Comparison of ENCODE assay signal across 23 cellular contexts in the genomic region with DNA sequence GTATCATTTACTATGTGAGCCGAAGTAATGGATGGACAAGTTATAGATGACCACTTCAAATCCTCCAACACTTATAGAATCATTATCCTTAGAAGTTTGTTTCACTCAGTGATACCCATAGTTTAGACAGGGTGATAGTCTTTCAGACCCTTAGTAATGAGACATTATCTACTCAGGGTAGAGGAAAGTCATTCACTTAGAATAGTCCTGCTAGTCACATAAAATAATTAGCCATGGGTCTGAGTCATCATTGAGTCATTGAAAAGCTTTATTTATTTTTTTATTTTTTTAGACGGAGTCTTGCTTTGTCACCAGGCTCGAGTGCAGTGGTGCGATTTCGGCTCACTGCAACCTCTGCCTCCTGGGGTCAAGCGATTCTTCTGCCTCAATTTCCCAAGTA.
DNase-seq lines count a peak whose midpoint lies in the region; ATAC-seq and TF ChIP-seq lines count a peak whose summit lies in the region.
"Had no signal": no experiment of that assay in that cellular context is flagged by ENCODE, and none has a peak within 500 bp of the region (broad histone marks: within the 10 kb centered on the region; RNA-seq: fewer than 3 reads in every experiment).

No MANE protein-coding gene starts in this region.

- H3K79me2 ChIP-seq in PC-9 (ENCODE audit: low read depth): no peaks in the 10 kb centered on the region

- no peaks in the 10 kb centered on the region for H3K4me1 ChIP-seq in PC-9 (replicated peaks; ENCODE audit: insufficient read depth)
- no peaks in the 10 kb centered on the region for H3K4me1 ChIP-seq in BE2C
- H3K4me1 ChIP-seq: thyroid gland had no signal

- no peak for ATAC-seq in Right ventricle myocardium superior (ENCODE audit: poor library complexity)
- ATAC-seq: left lobe of liver; mucosa of descending colon; Panc1; stimulated activated effector memory CD8-positive, alpha-beta T cell treated with anti-CD3 and anti-CD28 coated beads, Interleukin-12 subunit alpha, Interleukin-12 subunit beta, amount 100 ng/mL, for 72 hours had no signal

- intact Hi-C loops in PC-9 (cut with micrococcal nuclease; ENCODE audit: unreplicated experiment) (no loop called here), Right ventricle myocardium superior (cut with DNase I) (no loop called here)

- H3K36me3 ChIP-seq in PC-9 (ENCODE audit: low read depth): no peaks in the 10 kb centered on the region
- no peaks in the 10 kb centered on the region for H3K36me3 ChIP-seq in BE2C
- H3K36me3 ChIP-seq: thyroid gland had no signal

- BruUV-seq in PC-9 (replicated peaks; lab: Mats Ljungman, UMichigan): no TSS peak

- in situ Hi-C loops in ACHN (cut with HindIII; ENCODE audit: low pct_ligation_motif_present, low pct_unique_long_range_greater_than_20kb, low sequenced_read_pairs): no loop called here

- H3K27ac ChIP-seq in PC-9: no peak overlapping the region
- H3K27ac ChIP-seq: coronary artery, KMS-11, thyroid gland had no signal

- H4K20me1 ChIP-seq in PC-9 (ENCODE audit: insufficient read depth): no peaks in the 10 kb centered on the region

- DNase-seq in ACHN: peak; percentile 0
- DNase-seq in HPDE6-E6E7 (ENCODE audit: extremely low spot score): peak; percentile 25
- peak; percentile 6 for DNase-seq in amniotic epithelial cell (ENCODE audit: low read depth)
- peak; percentile 65 for DNase-seq in kidney glomerular epithelial cell (lab: John Stamatoyannopoulos, UW)
- DNase-seq in PC-9: no peak
- DNase-seq in GM20000 (ENCODE audit: low spot score): no peak
- DNase-seq in BE2C: no peak
- DNase-seq in Right ventricle myocardium superior: no peak
- DNase-seq: activated naive CD4-positive, alpha-beta T cell; activated T-cell treated with anti-CD3 and anti-CD28 coated beads for 4 hours; aorta; CD4-positive, alpha-beta T cell; mucosa of descending colon; NCI-H1417; NCI-H2171; NCI-H748 treated with DMSO at 0.1 percent for 48 hours; T-helper 1 cell; thyroid gland had no signal

- CTCF ChIA-PET in PC-9 (lab: Charles Lee): no interaction called here

- no peaks in the 10 kb centered on the region for H3K9me2 ChIP-seq in PC-9 (ENCODE audit: insufficient read depth)

- H3K4me3 ChIP-seq in PC-9: no peak overlapping the region
- no peak overlapping the region for H3K4me3 ChIP-seq in BE2C (ENCODE audit: low read depth, low read length)
- H3K4me3 ChIP-seq: coronary artery, mucosa of descending colon, thyroid gland had no signal

- no peak overlapping the region for H2AFZ ChIP-seq in PC-9

- POLR2A ChIA-PET in PC-9 (lab: Charles Lee; ENCODE audit: unreplicated experiment): no interaction called here

- H3K9me3 ChIP-seq in PC-9 (ENCODE audit: insufficient read depth, low read depth) (no peaks in the 10 kb centered on the region), BE2C (no peaks in the 10 kb centered on the region)
- H3K9me3 ChIP-seq: mucosa of descending colon, thyroid gland had no signal

- no peak overlapping the region for H3K4me2 ChIP-seq in PC-9
- H3K4me2 ChIP-seq: KMS-11 had no signal

- TF ChIP-seq CTCF in PC-9 (conservative IDR thresholded peaks at IDR 0.05): no peak
- TF ChIP-seq CTCF in GM20000 (IDR thresholded peaks at IDR 0.05; ENCODE audit: extremely low read depth, missing control alignments): no peak
- TF ChIP-seq CTCF in BE2C (IDR thresholded peaks at IDR 0.05; ENCODE audit: low read depth, low read length): no peak

- no peaks in the 10 kb centered on the region for H3F3A ChIP-seq in PC-9 (ENCODE audit: insufficient read depth, low read depth)

- H3K27me3 ChIP-seq in PC-9 (ENCODE audit: insufficient read depth, low read depth) (no peaks in the 10 kb centered on the region), BE2C (no peaks in the 10 kb centered on the region)
- H3K27me3 ChIP-seq: thyroid gland had no signal

Comparison
In these comparisons a context has a peak if more than half of its experiments do, and no peak if none do; other contexts are left out.
1. DNase-seq: peak in ACHN (single experiment), HPDE6-E6E7 (single experiment), amniotic epithelial cell (single experiment) and kidney glomerular epithelial cell (single experiment); none in PC-9 (0 of 2), GM20000 (single experiment), BE2C (single experiment) and Right ventricle myocardium superior (single experiment).